25 cellular contexts compared by ENCODE assay signal in the genomic region with DNA sequence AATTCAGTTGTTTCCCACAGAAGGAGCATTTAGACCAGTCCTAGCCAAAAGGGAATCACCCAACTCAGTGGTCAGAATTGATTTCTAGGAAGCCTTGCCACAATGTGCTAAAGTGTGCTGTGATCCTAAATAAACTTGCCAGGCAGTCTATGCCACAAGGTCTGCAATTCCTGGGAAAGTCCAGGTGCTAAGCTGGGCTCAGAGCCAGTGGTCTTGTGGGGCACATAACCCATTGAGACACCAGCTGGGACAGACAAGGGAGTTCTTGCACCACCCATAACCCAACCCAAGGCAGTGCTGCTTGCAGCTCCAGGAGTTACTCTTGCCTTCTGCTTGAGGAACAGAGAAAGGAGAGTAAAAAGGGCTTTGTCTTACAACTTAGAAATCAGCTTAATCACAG.
A peak's percentile ranks its signal among the peaks of the same experiment; 100 is the strongest.
DNase-seq lines count a peak whose midpoint lies in the region; ATAC-seq, FAIRE-seq and TF ChIP-seq lines count a peak whose summit lies in the region.
"Had no signal": no experiment of that assay in that cellular context is flagged by ENCODE, and none has a peak within 500 bp of the region (broad histone marks: within the 10 kb centered on the region; RNA-seq: fewer than 3 reads in every experiment).

No MANE protein-coding gene starts in this region.

- H3K79me2 ChIP-seq in smooth muscle cell (ENCODE audit: low read depth), result no peaks in the 10 kb centered on the region

- H3K4me3 ChIP-seq in pancreas (no peak overlapping the region), smooth muscle cell (no peak overlapping the region)
- H3K4me3 ChIP-seq: A549; BLaER1 treated with 17β-estradiol and CSF1 and Interleukin-3, amounts not matched to agents 10 nM and 100 nM; GM12878; GM23338; HAP-1 had no signal

- TF ChIP-seq CTCF in chondrocyte (IDR thresholded peaks at IDR 0.05) (no peak), pancreas (IDR thresholded peaks at IDR 0.05) (no peak), smooth muscle cell (IDR thresholded peaks at IDR 0.05; ENCODE audit: borderline replicate concordance, insufficient read depth, poor library complexity, severe bottlenecking) (no peak)

- H2AFZ ChIP-seq in smooth muscle cell (ENCODE audit: low read depth), result no peak overlapping the region
- H2AFZ ChIP-seq: GM23338 had no signal

- H3K9me3 ChIP-seq in pancreas (no peaks in the 10 kb centered on the region), smooth muscle cell (replicated peaks; ENCODE audit: low read depth) (peaks cover 5% of the 10 kb centered on the region)
- H3K9me3 ChIP-seq: A549, BE2C, HAP-1 had no signal

- ATAC-seq in pancreas, result peak; percentile 87 to 98 (median 96)
- no peak for ATAC-seq in activated T-helper 17 cell treated with anti-CD3 and anti-CD28 coated beads, Interleukin-2, amount 50 U/mL, for 72 hours (replicated peaks)
- ATAC-seq: A549, GM12878, GM23338 had no signal

- H4K20me1 ChIP-seq in smooth muscle cell (ENCODE audit: low read depth), result no peaks in the 10 kb centered on the region
- H4K20me1 ChIP-seq: BLaER1 treated with 17β-estradiol and CSF1 and Interleukin-3, amounts not matched to agents 10 nM and 100 nM had no signal

- H3K4me1 Mint-ChIP-seq in chondrocyte (ENCODE audit: low read depth), result no peaks in the 10 kb centered on the region
- H3K4me1 Mint-ChIP-seq in activated T-helper 17 cell treated with anti-CD3 and anti-CD28 coated beads, Interleukin-2, amount 50 U/mL, for 72 hours, result no peaks in the 10 kb centered on the region
- H3K4me1 Mint-ChIP-seq: CD4-positive, alpha-beta memory T cell; GM23338 had no signal

- no peak overlapping the region for H3K4me2 ChIP-seq in smooth muscle cell
- H3K4me2 ChIP-seq: A549; BLaER1 treated with 17β-estradiol and CSF1 and Interleukin-3, amounts not matched to agents 10 nM and 100 nM; GM23338 had no signal

- no peak overlapping the region for H3K27ac Mint-ChIP-seq in chondrocyte (ENCODE audit: unreplicated experiment)
- H3K27ac Mint-ChIP-seq in activated T-helper 17 cell treated with anti-CD3 and anti-CD28 coated beads, Interleukin-2, amount 50 U/mL, for 72 hours, result no peak overlapping the region
- H3K27ac Mint-ChIP-seq: CD4-positive, alpha-beta memory T cell; GM23338; HFFc6 had no signal

- no peak overlapping the region for H3K27ac ChIP-seq in pancreas
- no peak overlapping the region for H3K27ac ChIP-seq in smooth muscle cell (ENCODE audit: low read depth)
- H3K27ac ChIP-seq: 22Rv1; A549; BLaER1 treated with 17β-estradiol and CSF1 and Interleukin-3, amounts not matched to agents 10 nM and 100 nM had no signal

- peak; percentile 5 for DNase-seq in DMS 273 (lab: John Stamatoyannopoulos, UW; ENCODE audit: unreplicated experiment)
- no peak for DNase-seq in DMS 273 treated with DMSO at 0.1 percent for 48 hours (lab: John Stamatoyannopoulos, UW)
- peak; percentile 19 for DNase-seq in LHCN-M2 (ENCODE audit: low read depth)
- peak; percentile 20 for DNase-seq in chondrocyte (ENCODE audit: low spot score)
- DNase-seq in pancreas, result peak; percentile 69 to 86 (median 80)
- no peak for DNase-seq in smooth muscle cell (lab: John Stamatoyannopoulos, UW; ENCODE audit: unreplicated experiment)
- DNase-seq in C1 segment of cervical spinal cord (lab: John Stamatoyannopoulos, UW), result no peak
- DNase-seq: ACHN; AML-193; BE2C; Calu3; CD4-positive, alpha-beta memory T cell; COR-L47; DMS79; EL; GDM1; HFFc6 had no signal

- no peaks in the 10 kb centered on the region for H3F3A ChIP-seq in smooth muscle cell (ENCODE audit: low read depth)

- intact Hi-C loops in pancreas (cut with DNase I), result no loop called here

- H3K36me3 ChIP-seq in pancreas, result no peaks in the 10 kb centered on the region
- no peaks in the 10 kb centered on the region for H3K36me3 ChIP-seq in smooth muscle cell (ENCODE audit: low read depth)
- H3K36me3 ChIP-seq: BE2C; BLaER1 treated with 17β-estradiol and CSF1 and Interleukin-3, amounts not matched to agents 10 nM and 100 nM; HAP-1 had no signal

- H3K36me3 Mint-ChIP-seq in chondrocyte (ENCODE audit: low read depth), result peaks cover 11% of the 10 kb centered on the region
- no peaks in the 10 kb centered on the region for H3K36me3 Mint-ChIP-seq in activated T-helper 17 cell treated with anti-CD3 and anti-CD28 coated beads, Interleukin-2, amount 50 U/mL, for 72 hours (ENCODE audit: low read depth)
- H3K36me3 Mint-ChIP-seq: CD4-positive, alpha-beta memory T cell had no signal

- no peaks in the 10 kb centered on the region for H3K27me3 Mint-ChIP-seq in chondrocyte (ENCODE audit: low read depth)
- no peaks in the 10 kb centered on the region for H3K27me3 Mint-ChIP-seq in activated T-helper 17 cell treated with anti-CD3 and anti-CD28 coated beads, Interleukin-2, amount 50 U/mL, for 72 hours
- H3K27me3 Mint-ChIP-seq: CD4-positive, alpha-beta memory T cell had no signal

- H3K9me3 Mint-ChIP-seq in chondrocyte (ENCODE audit: low read depth), result peaks cover 53% of the 10 kb centered on the region
- peaks cover 27% of the 10 kb centered on the region for H3K9me3 Mint-ChIP-seq in activated T-helper 17 cell treated with anti-CD3 and anti-CD28 coated beads, Interleukin-2, amount 50 U/mL, for 72 hours

- no peak for FAIRE-seq in pancreas (lab: Jason Lieb, UNC)
- FAIRE-seq: A549, GM12878, H54 had no signal

- H3K4me1 ChIP-seq in pancreas (no peaks in the 10 kb centered on the region), smooth muscle cell (ENCODE audit: low read depth) (no peaks in the 10 kb centered on the region)
- H3K4me1 ChIP-seq: A549; BE2C; BLaER1 treated with 17β-estradiol and CSF1 and Interleukin-3, amounts not matched to agents 10 nM and 100 nM; HAP-1 had no signal

- H3K9ac ChIP-seq in smooth muscle cell (ENCODE audit: low read depth), result no peak overlapping the region
- H3K9ac ChIP-seq: BLaER1 treated with 17β-estradiol and CSF1 and Interleukin-3, amounts not matched to agents 10 nM and 100 nM had no signal

- no peak overlapping the region for H3K4me3 Mint-ChIP-seq in chondrocyte (ENCODE audit: unreplicated experiment)
- H3K4me3 Mint-ChIP-seq in activated T-helper 17 cell treated with anti-CD3 and anti-CD28 coated beads, Interleukin-2, amount 50 U/mL, for 72 hours, result no peak overlapping the region
- H3K4me3 Mint-ChIP-seq: CD4-positive, alpha-beta memory T cell; GM23338; HFFc6 had no signal

- H3K27me3 ChIP-seq in pancreas (no peaks in the 10 kb centered on the region), smooth muscle cell (ENCODE audit: low read depth) (no peaks in the 10 kb centered on the region)
- H3K27me3 ChIP-seq: BE2C; BLaER1 treated with 17β-estradiol and CSF1 and Interleukin-3, amounts not matched to agents 10 nM and 100 nM had no signal

Comparison
In these comparisons a context has a peak if more than half of its experiments do, and no peak if none do; other contexts are left out.
1. DNase-seq: peak in DMS 273 (single experiment), LHCN-M2 (single experiment), chondrocyte (single experiment) and pancreas (6 of 6); none in DMS 273 treated with DMSO at 0.1 percent for 48 hours (single experiment), smooth muscle cell (single experiment) and C1 segment of cervical spinal cord (0 of 14).